1 cellular context compared by ENCODE assay signal in genomic region chr1:205447457-205448415, GRCh38.
A peak's percentile ranks its signal among the peaks of the same experiment; 100 is the strongest.
TF ChIP-seq lines count a peak whose summit lies in the region.

No MANE protein-coding gene starts in this region.

TF ChIP-seq in K562, 482 proteins besides CTCF, POLR2A, EP300 and RAD21 (continued from another document):
- no peak for TF ChIP-seq NR2C2 (CRISPR knock-in tag; IDR thresholded peaks at IDR 0.05)
- no peak for TF ChIP-seq NR2C2 (tag; IDR thresholded peaks at IDR 0.05)
- no peak for TF ChIP-seq C11orf30 (IDR thresholded peaks at IDR 0.05; ENCODE audit: low read depth)
- TF ChIP-seq NFIC (IDR thresholded peaks at IDR 0.05) = peak; percentile 72
- TF ChIP-seq DMBX1 (CRISPR knock-in tag; IDR thresholded peaks at IDR 0.05; ENCODE audit: borderline replicate concordance) = no peak
- TF ChIP-seq XRCC3 (IDR thresholded peaks at IDR 0.05) = no peak
- TF ChIP-seq CBX2 (IDR thresholded peaks at IDR 0.05; ENCODE audit: insufficient read depth, low read length, poor library complexity, severe bottlenecking) = no peak
- TF ChIP-seq CHD7 (IDR thresholded peaks at IDR 0.05; ENCODE audit: low read depth, low read length) = no peak
- TF ChIP-seq ZFP36 (IDR thresholded peaks at IDR 0.05; ENCODE audit: low read depth, low read length, partially characterized antibody) = peak; percentile 16
- TF ChIP-seq PKNOX1 (IDR thresholded peaks at IDR 0.05) = peak; percentile 95
- TF ChIP-seq TCF15 (CRISPR knock-in tag; IDR thresholded peaks at IDR 0.05) = no peak
- 0 out of 4 replicates have a peak, but pooled peaks of 1 of the 2 experiments have one; percentile 10 for TF ChIP-seq RCOR1 (IDR thresholded peaks at IDR 0.05; ENCODE audit: borderline replicate concordance in 1 of 2, low read depth in 2 of 2, low read length in 2 of 2)
- TF ChIP-seq PBX2 (CRISPR knock-in tag; IDR thresholded peaks at IDR 0.05; ENCODE audit: low read depth) = peak; percentile 45; the same call in 1 of the 2 replicates
- peak; percentile 59 for TF ChIP-seq PBX2 (tag; conservative IDR thresholded peaks at IDR 0.05; ENCODE audit: low read depth)
- no peak for TF ChIP-seq HEY1 (CRISPR knock-in tag; IDR thresholded peaks at IDR 0.05; ENCODE audit: borderline replicate concordance)
